8 cellular contexts compared by ENCODE assay signal in the genomic region with DNA sequence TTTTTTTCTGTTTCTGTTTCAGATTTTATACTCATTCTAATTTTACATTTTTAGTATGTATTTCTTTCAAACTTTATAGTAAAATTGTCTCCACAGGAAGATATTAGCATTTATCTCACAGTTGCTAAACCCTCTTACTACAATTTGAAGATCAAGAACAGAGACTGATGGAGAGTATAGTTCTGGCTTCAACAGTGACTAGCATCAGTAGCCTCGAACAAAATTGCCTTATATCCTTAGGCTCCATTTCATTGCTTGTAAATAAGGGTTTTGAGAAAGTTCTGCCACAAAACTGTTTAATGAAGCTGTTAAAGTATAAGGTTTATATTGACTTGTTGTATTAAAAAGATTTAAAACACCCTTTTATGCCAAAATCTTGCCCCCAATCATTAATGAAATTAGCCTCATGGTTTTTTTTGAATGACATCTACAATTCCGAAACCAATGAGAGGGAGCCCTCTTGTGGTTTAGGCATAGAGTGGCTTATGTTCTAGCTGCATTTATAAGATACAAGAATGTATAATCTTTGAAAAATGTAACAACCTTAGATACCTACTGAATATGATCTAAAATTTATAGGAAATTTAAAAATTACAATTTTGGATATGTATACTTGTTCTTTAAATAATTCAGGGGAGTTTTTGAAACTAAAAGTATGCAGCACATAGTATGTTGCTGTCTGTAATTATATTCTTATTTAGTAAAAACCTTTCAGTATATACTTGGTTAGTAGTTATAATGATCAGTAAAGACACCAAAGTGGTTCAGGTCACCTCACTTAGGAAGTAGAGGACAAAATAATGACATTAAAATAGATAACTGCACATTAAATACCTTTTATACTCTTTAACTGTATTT.
DNase-seq lines count a peak whose midpoint lies in the region; ATAC-seq, FAIRE-seq and TF ChIP-seq lines count a peak whose summit lies in the region.

No MANE protein-coding gene starts in this region.

- no peaks in the 10 kb centered on the region for H3K4me1 Mint-ChIP-seq in mesothelial cell of epicardium
- no peaks in the 10 kb centered on the region for H3K4me1 Mint-ChIP-seq in stimulated activated memory B cell treated with anti-CD40 and anti-IgM and Interleukin-4, amounts not matched to agents 10 μg/mL and 1 μg/mL and 100 μg/mL, for 72 hours

- no peaks in the 10 kb centered on the region for H3K27me3 Mint-ChIP-seq in mesothelial cell of epicardium (ENCODE audit: low read depth)
- no peaks in the 10 kb centered on the region for H3K27me3 Mint-ChIP-seq in stimulated activated memory B cell treated with anti-CD40 and anti-IgM and Interleukin-4, amounts not matched to agents 10 μg/mL and 1 μg/mL and 100 μg/mL, for 72 hours

- no peaks in the 10 kb centered on the region for H3K36me3 Mint-ChIP-seq in mesothelial cell of epicardium
- H3K36me3 Mint-ChIP-seq in stimulated activated memory B cell treated with anti-CD40 and anti-IgM and Interleukin-4, amounts not matched to agents 10 μg/mL and 1 μg/mL and 100 μg/mL, for 72 hours = no peaks in the 10 kb centered on the region

- FAIRE-seq in colon (lab: Jason Lieb, UNC) = peak; percentile 58

- TF ChIP-seq CTCF in AG10803 (conservative IDR thresholded peaks at IDR 0.05; ENCODE audit: low read length) (peak; percentile 92), mesothelial cell of epicardium (IDR thresholded peaks at IDR 0.05; ENCODE audit: unreplicated experiment) (peak; percentile 44)

- H3K4me3 ChIP-seq in AG10803 (ENCODE audit: low read length) = no peak overlapping the region

- H3K27ac Mint-ChIP-seq in mesothelial cell of epicardium = no peak overlapping the region
- H3K27ac Mint-ChIP-seq in stimulated activated memory B cell treated with anti-CD40 and anti-IgM and Interleukin-4, amounts not matched to agents 10 μg/mL and 1 μg/mL and 100 μg/mL, for 72 hours = no peak overlapping the region

- H3K9me3 Mint-ChIP-seq in mesothelial cell of epicardium = no peaks in the 10 kb centered on the region
- no peaks in the 10 kb centered on the region for H3K9me3 Mint-ChIP-seq in stimulated activated memory B cell treated with anti-CD40 and anti-IgM and Interleukin-4, amounts not matched to agents 10 μg/mL and 1 μg/mL and 100 μg/mL, for 72 hours

- no peak overlapping the region for H3K4me3 Mint-ChIP-seq in mesothelial cell of epicardium
- H3K4me3 Mint-ChIP-seq in stimulated activated memory B cell treated with anti-CD40 and anti-IgM and Interleukin-4, amounts not matched to agents 10 μg/mL and 1 μg/mL and 100 μg/mL, for 72 hours = no peak overlapping the region

- DNase-seq in AG10803 (ENCODE audit: low read depth) (peak; percentile 48), NCI-H748 treated with DMSO at 0.1 percent for 48 hours (lab: John Stamatoyannopoulos, UW) (peak; percentile 53), mesothelial cell of epicardium (ENCODE audit: low spot score in 2 of 2, unreplicated experiment in 2 of 2) (no peak), C1 segment of cervical spinal cord (lab: John Stamatoyannopoulos, UW) (no peak)

- ATAC-seq in GM18502 (IDR thresholded peaks at IDR 0.05; ENCODE audit: poor library complexity, unreplicated experiment) (peak; percentile 69), HG03039 (IDR thresholded peaks at IDR 0.05; ENCODE audit: unreplicated experiment) (peak; percentile 78)
- no peak for ATAC-seq in stimulated activated memory B cell treated with anti-CD40 and anti-IgM and Interleukin-4, amounts not matched to agents 10 μg/mL and 1 μg/mL and 100 μg/mL, for 72 hours

Comparison
In these comparisons a context has a peak if more than half of its experiments do, and no peak if none do; other contexts are left out.
1. DNase-seq: peak in AG10803 (single experiment) and NCI-H748 treated with DMSO at 0.1 percent for 48 hours (single experiment); none in mesothelial cell of epicardium (0 of 2) and C1 segment of cervical spinal cord (0 of 14).